ENCODE assay signal across 27 cellular contexts in the genomic region with DNA sequence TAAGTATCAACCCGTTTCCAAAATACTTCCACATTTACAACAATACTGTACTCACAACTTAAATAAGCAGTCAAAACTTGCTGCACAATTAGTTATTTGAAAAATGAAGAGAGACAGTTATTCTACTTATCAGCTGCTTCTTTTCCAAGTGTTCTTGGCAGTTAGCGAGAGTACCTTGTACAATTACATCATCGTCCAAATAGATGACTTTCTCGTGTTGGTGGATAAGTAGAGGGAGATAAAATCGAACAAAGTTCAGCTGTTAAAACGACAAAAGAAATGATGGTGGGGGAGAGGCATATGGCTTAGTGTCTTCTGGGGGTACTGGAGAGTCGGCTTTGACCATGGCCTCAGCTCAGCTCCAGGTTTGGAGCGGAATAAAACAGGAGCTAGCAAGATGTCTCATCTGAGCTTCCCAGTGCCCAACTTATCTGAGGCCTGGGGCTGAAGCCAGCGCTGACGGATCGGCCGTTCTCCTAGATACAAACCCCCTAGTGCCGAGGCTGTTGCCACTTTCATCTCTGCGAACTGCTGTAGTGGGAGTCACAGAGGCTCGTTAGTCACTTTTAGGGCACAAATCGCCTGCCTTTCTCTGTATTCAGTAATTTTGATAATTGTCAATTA. TPM values are rescaled to one million over a fixed set of nuclear protein-coding genes. Genes with fewer than 3 reads are reported as not detected.
DNase-seq lines count a peak whose midpoint lies in the region; ATAC-seq and TF ChIP-seq lines count a peak whose summit lies in the region.
"Had no signal": no experiment of that assay in that cellular context is flagged by ENCODE, and none has a peak within 500 bp of the region (broad histone marks: within the 10 kb centered on the region; RNA-seq: fewer than 3 reads in every experiment).

No MANE protein-coding gene starts in this region.

- no peak overlapping the region for H2BK5ac ChIP-seq in neuronal stem cell (ENCODE audit: low read length)

- TF ChIP-seq EP300 in esophagus muscularis mucosa (IDR thresholded peaks at IDR 0.05) = no peak

- no peaks in the 10 kb centered on the region for H3K36me3 ChIP-seq in HEK293 (ENCODE audit: control insufficient read depth in 2 of 2, insufficient read depth in 1 of 2, low read length in 2 of 2)
- no peaks in the 10 kb centered on the region for H3K36me3 ChIP-seq in esophagus muscularis mucosa
- H3K36me3 ChIP-seq in prostate gland = no peaks in the 10 kb centered on the region
- H3K36me3 ChIP-seq in neuronal stem cell (replicated peaks in 1 of 2; ENCODE audit: control insufficient read depth in 2 of 2, insufficient read depth in 2 of 2, low read length in 2 of 2) = no peaks in the 10 kb centered on the region
- H3K36me3 ChIP-seq: spleen, tibial nerve had no signal

- ATAC-seq in right cardiac atrium (peak; percentile 73 to 76), sciatic nerve (peak; percentile 74), HG02571 (IDR thresholded peaks at IDR 0.05; ENCODE audit: unreplicated experiment) (no peak)
- ATAC-seq: activated CD8-positive, alpha-beta memory T cell treated with anti-CD3 and anti-CD28 coated beads, Interleukin-2, amount 10 ng/mL, durations not matched to agents 7 days and 5 days; naive thymus-derived CD4-positive, alpha-beta T cell; stimulated activated naive CD8-positive, alpha-beta T cell treated with anti-CD3 and anti-CD28 coated beads, Interleukin-15, Interleukin-2, amounts not matched to agents 100 U/mL and 50 U/mL, for 24 hours had no signal

- no peak for TF ChIP-seq POLR2A in esophagus muscularis mucosa (IDR thresholded peaks at IDR 0.05; ENCODE audit: low read depth)
- no peak for TF ChIP-seq POLR2A in prostate gland (IDR thresholded peaks at IDR 0.05)

- H3K9me3 ChIP-seq in HEK293 (ENCODE audit: control insufficient read depth, insufficient read depth, low read depth, low read length) (no peaks in the 10 kb centered on the region), esophagus muscularis mucosa (no peaks in the 10 kb centered on the region), right cardiac atrium (ENCODE audit: control insufficient read depth, low read length) (no peaks in the 10 kb centered on the region), prostate gland (no peaks in the 10 kb centered on the region), neuronal stem cell (replicated peaks in 1 of 2; ENCODE audit: control insufficient read depth in 2 of 2, insufficient read depth in 1 of 2, low read depth in 1 of 2, low read length in 2 of 2) (no peaks in the 10 kb centered on the region)
- H3K9me3 ChIP-seq: spleen, tibial nerve had no signal

- H3K79me1 ChIP-seq in neuronal stem cell (ENCODE audit: low read depth, low read length) = no peaks in the 10 kb centered on the region

- no peak overlapping the region for H3K9ac ChIP-seq in neuronal stem cell (ENCODE audit: low read depth, low read length, poor library complexity)

- CTCF ChIA-PET in HEK293 (lab: Yijun Ruan, JAX) = interaction anchor here (0.7 kb wide), 2 partner anchors 332 to 364 kb away, joined by 3 to 8 read pairs; no protein-coding TSS in a partner anchor

- no peak overlapping the region for H3K4me3 ChIP-seq in HEK293 (ENCODE audit: low read depth, low read length)
- H3K4me3 ChIP-seq in esophagus muscularis mucosa = peak overlapping the region in 3 of 4 donors; percentile 5 to 21 (median 5)
- H3K4me3 ChIP-seq in right cardiac atrium (ENCODE audit: low read length) = peak overlapping the region; percentile 9
- H3K4me3 ChIP-seq in prostate gland = no peak overlapping the region
- H3K4me3 ChIP-seq in neuronal stem cell (ENCODE audit: low read length in 2 of 2) = no peak overlapping the region
- H3K4me3 ChIP-seq: spleen, tibial nerve had no signal

- no peak overlapping the region for H3K14ac ChIP-seq in neuronal stem cell (ENCODE audit: low read length)

- H3K23ac ChIP-seq in neuronal stem cell (ENCODE audit: low read depth, low read length, poor library complexity) = no peak overlapping the region

- WGBS in esophagus muscularis mucosa = 69% methylated on average over 16 of the region's 16 CpGs
- 27% methylated on average over 16 of the region's 16 CpGs for WGBS in right cardiac atrium
- 45% methylated on average over 16 of the region's 16 CpGs for WGBS in prostate gland
- WGBS in neuronal stem cell (ENCODE audit: extremely low coverage in 2 of 2, insufficient read length in 2 of 2, insufficient replicate concordance in 1 of 2), 2 donors = 100% methylated on average over 2 of the region's 16 CpGs; no CpG with 5 or more reads in 1 of the 2 donors

- H3K4me1 ChIP-seq in HEK293 (ENCODE audit: control insufficient read depth, insufficient read depth, low read length) (no peaks in the 10 kb centered on the region), esophagus muscularis mucosa (peaks cover 0 to 5% (median 0%) of the 10 kb centered on the region in 4 donors), right cardiac atrium (ENCODE audit: control insufficient read depth, insufficient read depth, low read length) (no peaks in the 10 kb centered on the region), prostate gland (replicated peaks) (no peaks in the 10 kb centered on the region), neuronal stem cell (ENCODE audit: control insufficient read depth in 2 of 2, insufficient read depth in 1 of 2, low read depth in 1 of 2, low read length in 2 of 2) (no peaks in the 10 kb centered on the region)
- H3K4me1 ChIP-seq: Caco-2, spleen, tibial nerve had no signal

- H3K27me3 ChIP-seq in esophagus muscularis mucosa (no peaks in the 10 kb centered on the region), right cardiac atrium (ENCODE audit: control insufficient read depth, insufficient read depth) (no peaks in the 10 kb centered on the region), prostate gland (replicated peaks; ENCODE audit: insufficient read depth) (no peaks in the 10 kb centered on the region), neuronal stem cell (ENCODE audit: control insufficient read depth in 3 of 3, insufficient read depth in 3 of 3, low read depth in 1 of 3, low read length in 3 of 3) (peaks cover 0 to 6% (median 0%) of the 10 kb centered on the region in 3 experiments)
- H3K27me3 ChIP-seq: tibial nerve had no signal

- H3K4me2 ChIP-seq in neuronal stem cell (ENCODE audit: insufficient read depth, low read length, poor library complexity, severe bottlenecking) = no peak overlapping the region

- H3K4ac ChIP-seq in neuronal stem cell (ENCODE audit: low read length) = no peak overlapping the region

- no peak overlapping the region for H2BK120ac ChIP-seq in neuronal stem cell (ENCODE audit: low read depth, low read length)

- no peak overlapping the region for H3K18ac ChIP-seq in neuronal stem cell (ENCODE audit: low read length)

- DNase-seq in esophagus muscularis mucosa (ENCODE audit: extremely low spot score) = no peak
- peak; percentile 47 to 84 (median 73) for DNase-seq in right cardiac atrium
- no peak for DNase-seq in sciatic nerve (ENCODE audit: low spot score)
- no peak for DNase-seq in prostate gland (ENCODE audit: low spot score)
- DNase-seq in neuronal stem cell (ENCODE audit: low spot score) = no peak
- no peak for DNase-seq in NCI-H187 treated with DMSO at 0.1 percent for 48 hours (lab: John Stamatoyannopoulos, UW)
- DNase-seq: activated CD4-positive, alpha-beta T cell treated with anti-CD3 and anti-CD28 coated beads, Interleukin-2, amount 10 ng/mL, durations not matched to agents 24 days and 14 days; activated CD8-positive, alpha-beta memory T cell treated with anti-CD3 and anti-CD28 coated beads, Interleukin-2, amount 10 ng/mL, durations not matched to agents 7 days and 5 days; Caco-2; DMS79 treated with DMSO at 0.1 percent for 48 hours; effector memory CD4-positive, alpha-beta T cell; HCEC 1CT; Karpas-422; kidney glomerular epithelial cell; naive thymus-derived CD4-positive, alpha-beta T cell; NCI-H2029 treated with DMSO at 0.1 percent for 48 hours; NCI-H345; SHP77; spleen; stimulated activated CD4-positive, alpha-beta T cell treated with anti-CD3 and anti-CD28 coated beads, Interleukin-4, amount 100 ng/mL, for 4 hours; stimulated activated naive CD8-positive, alpha-beta T cell treated with anti-CD3 and anti-CD28 coated beads, Interleukin-15, Interleukin-2, amounts not matched to agents 100 U/mL and 50 U/mL, for 24 hours; T-helper 1 cell had no signal

- no peak overlapping the region for H2AK5ac ChIP-seq in neuronal stem cell (ENCODE audit: low read depth, low read length)

- intact Hi-C loops in esophagus muscularis mucosa (cut with DNase I) = no loop called here
- intact Hi-C loops in right cardiac atrium (cut with DNase I) = no loop called here
- intact Hi-C loops in sciatic nerve (cut with DNase I) = no loop called here
- intact Hi-C loops in prostate gland (cut with DNase I) = no loop called here

- no peak overlapping the region for H2BK12ac ChIP-seq in neuronal stem cell (ENCODE audit: low read length)

- H2BK15ac ChIP-seq in neuronal stem cell (ENCODE audit: low read length) = no peak overlapping the region

- H2AFZ ChIP-seq in neuronal stem cell (ENCODE audit: low read length) = no peak overlapping the region

- no peak overlapping the region for H4K91ac ChIP-seq in neuronal stem cell (ENCODE audit: low read depth, low read length, poor library complexity)

- H3K27ac ChIP-seq in HEK293 (ENCODE audit: extremely low read depth, low read depth, low read length) (no peak overlapping the region), esophagus muscularis mucosa (replicated peaks in 1 of 4) (peak overlapping the region in 3 of 4 donors; percentile 6 to 33 (median 29)), right cardiac atrium (ENCODE audit: low read length) (peak overlapping the region; percentile 42), prostate gland (no peak overlapping the region), neuronal stem cell (replicated peaks; ENCODE audit: low read length) (no peak overlapping the region)
- H3K27ac ChIP-seq: spleen had no signal

- H4K8ac ChIP-seq in neuronal stem cell (ENCODE audit: low read depth, low read length) = no peak overlapping the region

- TF ChIP-seq CTCF in HEK293 (tag by site-specific recombination; IDR thresholded peaks at IDR 0.05) (no peak), esophagus muscularis mucosa (IDR thresholded peaks at IDR 0.05) (no peak), prostate gland (IDR thresholded peaks at IDR 0.05) (no peak)

- POLR2A ChIA-PET in HEK293 (lab: Yijun Ruan, JAX) = interaction anchor here (1.4 to 1.5 kb wide), 2 partner anchors 11 to 67 kb away, joined by 3 read pairs; a partner anchor contains a TSS

TF ChIP-seq in HEK293, 187 proteins besides CTCF, POLR2A, EP300 and RAD21 (continues in another document):
- no peak for TF ChIP-seq MYNN (tag by site-specific recombination; IDR thresholded peaks at IDR 0.05; ENCODE audit: borderline replicate concordance)

RNA-seq across cellular contexts. Expression of a gene that starts 31.7 kb away (rescaled TPM):
- total RNA-seq in esophagus muscularis mucosa (10 to 100 TPM; 13.7 to 16.4 (median 14.1) TPM), right cardiac atrium (10 to 100 TPM; 10.6 to 17.7 (median 12.4) TPM), sciatic nerve (18.4 TPM), prostate gland (10 to 100 TPM; 11.6 to 12.1 TPM)
- 9.8 TPM for polyA plus RNA-seq in right cardiac atrium
- polyA plus RNA-seq in neuronal stem cell (2013, experiment 1 of 2) = 54.1 TPM
- 57.1 TPM for polyA plus RNA-seq in neuronal stem cell (2013, experiment 2 of 2)

RNA-seq across cellular contexts. Expression of a gene that starts 52.6 kb away (rescaled TPM):
- total RNA-seq in esophagus muscularis mucosa (10 to 100 TPM in 3 of 4 donors, 1 to 10 TPM in 1; 7.1 to 13.6 (median 11.0) TPM), right cardiac atrium (10 to 100 TPM in 2 of 4 donors, 1 to 10 TPM in 2; 8.7 to 14.4 (median 11.4) TPM), sciatic nerve (44.8 TPM), prostate gland (10 to 100 TPM in 1 of 2 donors, 1 to 10 TPM in 1; 3.1 to 11.2 TPM)
- polyA plus RNA-seq in right cardiac atrium = 9.9 TPM
- 2.0 TPM for polyA plus RNA-seq in neuronal stem cell (2013, experiment 1 of 2)
- polyA plus RNA-seq in neuronal stem cell (2013, experiment 2 of 2) = 2.1 TPM
- total RNA-seq: A673; activated CD4-positive, alpha-beta T cell treated with anti-CD3 and anti-CD28 coated beads, Interleukin-2, amount 10 ng/mL, durations not matched to agents 24 days and 14 days; Caco-2; HT-29 had no signal

Comparison
In these comparisons a context has a peak if more than half of its experiments do, and no peak if none do; other contexts are left out.
1. H3K27ac ChIP-seq: peak in esophagus muscularis mucosa (3 of 4) and right cardiac atrium (single experiment); none in HEK293 (single experiment), prostate gland (0 of 2) and neuronal stem cell (single experiment).
2. H3K4me3 ChIP-seq: peak in esophagus muscularis mucosa (3 of 4) and right cardiac atrium (single experiment); none in HEK293 (single experiment), prostate gland (0 of 2) and neuronal stem cell (0 of 2).
3. DNase-seq: peak in right cardiac atrium (3 of 3); none in esophagus muscularis mucosa (single experiment), sciatic nerve (single experiment), prostate gland (single experiment), neuronal stem cell (single experiment) and NCI-H187 treated with DMSO at 0.1 percent for 48 hours (single experiment).